ENCODE assay signal across 1 cellular context in the genomic region with DNA sequence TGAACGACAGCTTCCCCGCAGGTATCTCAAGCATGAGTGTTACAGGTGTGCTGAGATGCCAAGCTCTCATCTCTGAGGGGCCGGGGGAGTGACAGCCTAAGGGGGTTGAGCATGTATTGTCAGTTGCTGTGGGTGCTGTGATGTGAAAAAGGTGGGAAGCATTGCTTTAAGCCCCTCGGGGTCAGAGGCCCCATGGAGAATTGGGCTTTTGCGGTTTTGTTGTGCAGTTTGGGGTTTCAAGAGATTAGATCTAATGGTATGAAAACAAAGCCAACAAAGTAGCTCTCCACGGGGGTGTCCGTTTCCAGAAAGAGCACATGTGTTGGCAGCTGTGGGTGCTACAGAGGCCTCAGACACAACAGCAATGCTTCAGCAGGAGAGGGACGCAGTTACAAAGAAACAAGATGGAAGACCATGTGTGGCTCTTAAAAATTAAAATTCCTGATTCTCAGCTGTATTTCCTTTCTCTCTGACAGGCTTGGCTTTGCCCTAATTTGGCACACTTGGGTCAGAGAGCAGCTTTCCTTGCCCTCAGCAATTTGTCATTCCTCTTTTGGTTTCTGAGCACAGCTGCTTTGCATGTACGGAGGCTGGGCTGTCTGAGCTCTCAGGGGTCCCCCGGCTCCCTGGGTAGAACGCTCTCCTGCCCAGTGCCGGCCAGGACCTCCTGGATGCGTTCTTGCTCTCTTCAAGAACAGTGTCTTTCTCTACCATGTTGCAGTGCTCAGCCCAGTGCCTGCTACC.
TF ChIP-seq lines count a peak whose summit lies in the region.

No MANE protein-coding gene starts in this region.

TF ChIP-seq in SK-N-SH, 30 proteins besides CTCF, POLR2A, EP300 and RAD21 (continued from another document):
- no peak for TF ChIP-seq IRF3 (IDR thresholded peaks at IDR 0.05; ENCODE audit: low read depth, low read length)
- TF ChIP-seq, protein P1, sequence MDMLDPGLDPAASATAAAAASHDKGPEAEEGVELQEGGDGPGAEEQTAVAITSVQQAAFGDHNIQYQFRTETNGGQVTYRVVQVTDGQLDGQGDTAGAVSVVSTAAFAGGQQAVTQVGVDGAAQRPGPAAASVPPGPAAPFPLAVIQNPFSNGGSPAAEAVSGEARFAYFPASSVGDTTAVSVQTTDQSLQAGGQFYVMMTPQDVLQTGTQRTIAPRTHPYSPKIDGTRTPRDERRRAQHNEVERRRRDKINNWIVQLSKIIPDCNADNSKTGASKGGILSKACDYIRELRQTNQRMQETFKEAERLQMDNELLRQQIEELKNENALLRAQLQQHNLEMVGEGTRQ (IDR thresholded peaks at IDR 0.05; ENCODE audit: borderline replicate concordance, low read depth, low read length) = no peak
TF ChIP-seq in SK-N-SH: peak in this region for 0.
